ENCODE assay signal across 1 cellular context in the genomic region with DNA sequence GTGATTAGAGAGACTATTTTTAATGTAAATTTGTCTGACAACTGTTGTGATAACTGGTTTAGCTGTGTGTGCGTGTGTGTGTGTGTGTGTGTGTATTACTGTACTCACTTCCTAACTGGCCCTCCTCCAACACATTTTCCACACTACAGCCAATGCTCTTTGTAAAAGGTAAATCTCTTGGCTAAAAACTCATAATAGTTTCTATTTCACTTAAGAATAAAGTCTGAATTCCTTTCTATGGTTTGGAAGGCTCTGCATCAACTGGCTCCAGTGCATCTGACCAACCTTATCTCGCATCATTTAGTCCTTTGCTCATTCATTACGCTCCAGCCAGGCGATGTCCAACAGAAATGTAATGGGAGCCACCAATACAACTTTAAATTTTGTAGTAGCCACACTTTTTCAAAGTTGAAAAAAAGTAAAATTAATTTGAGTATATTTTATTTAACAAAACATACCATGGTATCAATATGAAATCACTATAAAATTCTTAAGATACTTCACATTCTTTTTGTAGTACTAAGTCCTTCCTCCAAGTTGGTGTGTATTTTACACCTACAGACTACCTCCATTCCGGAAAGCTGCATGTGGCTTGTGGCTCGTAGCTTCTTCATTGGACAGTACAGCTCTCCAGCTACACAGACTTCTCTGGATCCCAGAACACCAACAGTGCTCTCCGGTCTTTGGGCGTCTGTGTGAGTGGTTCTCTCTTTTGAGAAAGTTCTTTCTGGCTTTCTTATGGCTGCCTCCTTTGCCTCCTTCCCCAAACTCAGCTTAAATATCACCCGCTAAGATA.
TF ChIP-seq lines count a peak whose summit lies in the region.

No MANE protein-coding gene starts in this region.

TF ChIP-seq in H1, 55 proteins besides CTCF, POLR2A, EP300 and RAD21 (continued from another document):
- TF ChIP-seq TAF7 (optimal IDR thresholded peaks at IDR 0.05; ENCODE audit: borderline replicate concordance, low read depth, low read length) (no peak), PHF8 (conservative IDR thresholded peaks at IDR 0.05; ENCODE audit: low read depth, low read length) (no peak), HDAC6 (IDR thresholded peaks at IDR 0.05; ENCODE audit: low read depth, low read length) (no peak), SP2 (IDR thresholded peaks at IDR 0.05; ENCODE audit: low read length) (no peak), SP4 (IDR thresholded peaks at IDR 0.05; ENCODE audit: low read length) (no peak), RFX5 (IDR thresholded peaks at IDR 0.05; ENCODE audit: borderline replicate concordance, low read depth, low read length) (no peak), SAP30 (IDR thresholded peaks at IDR 0.05; ENCODE audit: insufficient read depth, insufficient replicate concordance, low read length) (no peak), EGR1 (IDR thresholded peaks at IDR 0.05; ENCODE audit: borderline replicate concordance, low read depth, low read length) (no peak), CBX8 (IDR thresholded peaks at IDR 0.05; ENCODE audit: borderline replicate concordance, low read depth, low read length) (no peak), GABPA (IDR thresholded peaks at IDR 0.05; ENCODE audit: borderline replicate concordance, insufficient read depth, low read length) (no peak), FOSL1 (IDR thresholded peaks at IDR 0.05; ENCODE audit: insufficient read depth, low read depth, low read length) (no peak), NRF1 (IDR thresholded peaks at IDR 0.05; ENCODE audit: low read depth, low read length) (no peak), CHD1 (IDR thresholded peaks at IDR 0.05; ENCODE audit: low read depth, low read length) (no peak)
- TF ChIP-seq, protein P1, sequence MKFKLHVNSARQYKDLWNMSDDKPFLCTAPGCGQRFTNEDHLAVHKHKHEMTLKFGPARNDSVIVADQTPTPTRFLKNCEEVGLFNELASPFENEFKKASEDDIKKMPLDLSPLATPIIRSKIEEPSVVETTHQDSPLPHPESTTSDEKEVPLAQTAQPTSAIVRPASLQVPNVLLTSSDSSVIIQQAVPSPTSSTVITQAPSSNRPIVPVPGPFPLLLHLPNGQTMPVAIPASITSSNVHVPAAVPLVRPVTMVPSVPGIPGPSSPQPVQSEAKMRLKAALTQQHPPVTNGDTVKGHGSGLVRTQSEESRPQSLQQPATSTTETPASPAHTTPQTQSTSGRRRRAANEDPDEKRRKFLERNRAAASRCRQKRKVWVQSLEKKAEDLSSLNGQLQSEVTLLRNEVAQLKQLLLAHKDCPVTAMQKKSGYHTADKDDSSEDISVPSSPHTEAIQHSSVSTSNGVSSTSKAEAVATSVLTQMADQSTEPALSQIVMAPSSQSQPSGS (IDR thresholded peaks at IDR 0.05; ENCODE audit: low read length): no peak
- TF ChIP-seq, protein P2, sequence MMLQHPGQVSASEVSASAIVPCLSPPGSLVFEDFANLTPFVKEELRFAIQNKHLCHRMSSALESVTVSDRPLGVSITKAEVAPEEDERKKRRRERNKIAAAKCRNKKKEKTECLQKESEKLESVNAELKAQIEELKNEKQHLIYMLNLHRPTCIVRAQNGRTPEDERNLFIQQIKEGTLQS (IDR thresholded peaks at IDR 0.05; ENCODE audit: insufficient read depth, low read depth, low read length): no peak
